1 cellular context compared by ENCODE assay signal in genomic region chr5:129904102-129904666, GRCh38.
TF ChIP-seq lines count a peak whose summit lies in the region.

CHSY3 (plus strand) TSS chr5:129904465.

TF ChIP-seq in HEK293, 187 proteins besides CTCF, POLR2A, EP300 and RAD21 (continued from another document):
- no peak for TF ChIP-seq ZNF26 (tag by site-specific recombination; IDR thresholded peaks at IDR 0.05)
- peak; percentile 84; the same call in 1 of the 2 replicates for TF ChIP-seq ZNF777 (tag by site-specific recombination; IDR thresholded peaks at IDR 0.05; ENCODE audit: borderline replicate concordance)
- no peak for TF ChIP-seq ZXDB (tag by site-specific recombination; IDR thresholded peaks at IDR 0.05)
- TF ChIP-seq ZNF530 (tag by site-specific recombination; IDR thresholded peaks at IDR 0.05; ENCODE audit: low read depth): no peak
- TF ChIP-seq TRIM28 (IDR thresholded peaks at IDR 0.05; ENCODE audit: borderline replicate concordance, low read length): no peak
- TF ChIP-seq ZNF645 (tag by site-specific recombination; IDR thresholded peaks at IDR 0.05): no peak
- no peak for TF ChIP-seq ZNF148 (tag by site-specific recombination; IDR thresholded peaks at IDR 0.05; ENCODE audit: borderline replicate concordance)
- no peak for TF ChIP-seq ZNF211 (tag by site-specific recombination; IDR thresholded peaks at IDR 0.05; ENCODE audit: low read depth)
- TF ChIP-seq KLF9 (tag by site-specific recombination; IDR thresholded peaks at IDR 0.05; ENCODE audit: low read depth): 0 out of 2 replicates have a peak, but pooled peaks have one; percentile 56
- no peak for TF ChIP-seq YY1 (tag by site-specific recombination; IDR thresholded peaks at IDR 0.05)
- TF ChIP-seq PRDM6 (tag by site-specific recombination; IDR thresholded peaks at IDR 0.05): no peak
- no peak for TF ChIP-seq ZNF221 (tag by site-specific recombination; IDR thresholded peaks at IDR 0.05; ENCODE audit: borderline replicate concordance)
- no peak for TF ChIP-seq ZNF580 (tag by site-specific recombination; IDR thresholded peaks at IDR 0.05)
- TF ChIP-seq ZNF610 (tag by site-specific recombination; IDR thresholded peaks at IDR 0.05; ENCODE audit: borderline replicate concordance): no peak
- no peak for TF ChIP-seq ZNF521 (tag by site-specific recombination; IDR thresholded peaks at IDR 0.05)
- TF ChIP-seq ZNF510 (tag by site-specific recombination; IDR thresholded peaks at IDR 0.05; ENCODE audit: insufficient replicate concordance): no peak
- TF ChIP-seq ZFP3 (tag by site-specific recombination; IDR thresholded peaks at IDR 0.05; ENCODE audit: low read depth): no peak
- no peak for TF ChIP-seq ZNF48 (tag by site-specific recombination; IDR thresholded peaks at IDR 0.05)
- no peak for TF ChIP-seq ZNF830 (tag by site-specific recombination; IDR thresholded peaks at IDR 0.05; ENCODE audit: low read depth)
- no peak for TF ChIP-seq ZBTB21 (tag by site-specific recombination; IDR thresholded peaks at IDR 0.05)
- no peak for TF ChIP-seq ZNF514 (tag by site-specific recombination; IDR thresholded peaks at IDR 0.05)
- no peak for TF ChIP-seq ZNF707 (tag by site-specific recombination; IDR thresholded peaks at IDR 0.05)
- TF ChIP-seq ZNF24 (tag by site-specific recombination; IDR thresholded peaks at IDR 0.05): no peak
- TF ChIP-seq ZNF248 (tag by site-specific recombination; IDR thresholded peaks at IDR 0.05): no peak
- TF ChIP-seq ZNF837 (tag by site-specific recombination; IDR thresholded peaks at IDR 0.05): no peak
- TF ChIP-seq SETDB1 (IDR thresholded peaks at IDR 0.05; ENCODE audit: insufficient read length, low read length): no peak
- 0 out of 2 replicates have a peak, but pooled peaks have one; percentile 23 for TF ChIP-seq ZBTB8A (tag by site-specific recombination; IDR thresholded peaks at IDR 0.05)
- TF ChIP-seq FEZF1 (tag by site-specific recombination; IDR thresholded peaks at IDR 0.05): no peak
- TF ChIP-seq AEBP2 (tag by site-specific recombination; IDR thresholded peaks at IDR 0.05; ENCODE audit: borderline replicate concordance): no peak
- no peak for TF ChIP-seq ZNF660 (tag by site-specific recombination; IDR thresholded peaks at IDR 0.05)
- peak; percentile 68; the same call in 1 of the 2 replicates for TF ChIP-seq ZEB2 (tag by site-specific recombination; IDR thresholded peaks at IDR 0.05)
- no peak for TF ChIP-seq BCL11B (tag by site-specific recombination; IDR thresholded peaks at IDR 0.05; ENCODE audit: low read depth)
- no peak for TF ChIP-seq ZNF121 (tag by site-specific recombination; IDR thresholded peaks at IDR 0.05)
- no peak for TF ChIP-seq ZNF785 (tag by site-specific recombination; IDR thresholded peaks at IDR 0.05)
- peak; percentile 39; the same call in 1 of the 2 replicates for TF ChIP-seq KLF1 (tag by site-specific recombination; IDR thresholded peaks at IDR 0.05)
- no peak for TF ChIP-seq ZBTB17 (tag by site-specific recombination; IDR thresholded peaks at IDR 0.05)
- TF ChIP-seq HIC1 (tag by site-specific recombination; IDR thresholded peaks at IDR 0.05): peak; percentile 79
- TF ChIP-seq ZFHX2 (tag by site-specific recombination; conservative IDR thresholded peaks at IDR 0.05): peak; percentile 86
- no peak for TF ChIP-seq ZNF10 (tag by site-specific recombination; IDR thresholded peaks at IDR 0.05)
- no peak for TF ChIP-seq ZNF488 (tag by site-specific recombination; IDR thresholded peaks at IDR 0.05)
- no peak for TF ChIP-seq ZNF654 (tag by site-specific recombination; IDR thresholded peaks at IDR 0.05; ENCODE audit: low read depth)
- TF ChIP-seq ZNF112 (tag by site-specific recombination; IDR thresholded peaks at IDR 0.05): no peak
- no peak for TF ChIP-seq ZNF548 (tag by site-specific recombination; IDR thresholded peaks at IDR 0.05)
- TF ChIP-seq ZFP37 (tag by site-specific recombination; IDR thresholded peaks at IDR 0.05): no peak
- no peak for TF ChIP-seq SCRT2 (tag by site-specific recombination; IDR thresholded peaks at IDR 0.05)
- no peak for TF ChIP-seq ZNF350 (tag by site-specific recombination; IDR thresholded peaks at IDR 0.05)
- no peak for TF ChIP-seq ZNF423 (tag by site-specific recombination; IDR thresholded peaks at IDR 0.05)
